ENCODE assay signal across 16 cellular contexts in genomic region chr7:7694542-7694941, GRCh38.
"Had no signal": no experiment of that assay in that cellular context is flagged by ENCODE, and none has a peak within 500 bp of the region (broad histone marks: within the 10 kb centered on the region; RNA-seq: fewer than 3 reads in every experiment).

No MANE protein-coding gene starts in this region.

- H3K27ac Mint-ChIP-seq: activated CD4-positive, alpha-beta memory T cell treated with anti-CD3 and anti-CD28 coated beads for 36 hours; activated CD8-positive, alpha-beta memory T cell treated with anti-CD3 and anti-CD28 coated beads, Interleukin-2, amount 10 ng/mL, durations not matched to agents 7 days and 5 days; activated naive CD4-positive, alpha-beta T cell treated with anti-CD3 and anti-CD28 coated beads, Interleukin-2, amount 10 ng/mL, durations not matched to agents 7 days and 5 days; naive B cell; neural progenitor cell; T-helper 17 cell had no signal

- H3K27ac ChIP-seq: colonic mucosa, neural progenitor cell, WERI-Rb-1 had no signal

- H3K36me3 ChIP-seq: colonic mucosa, esophagus muscularis mucosa, neural progenitor cell, transverse colon, WERI-Rb-1 had no signal

- ATAC-seq: activated CD8-positive, alpha-beta memory T cell treated with anti-CD3 and anti-CD28 coated beads, Interleukin-2, amount 10 ng/mL, durations not matched to agents 7 days and 5 days; T-helper 17 cell had no signal

- H3K27me3 ChIP-seq: colonic mucosa, esophagus muscularis mucosa, neural progenitor cell, transverse colon had no signal

- H2AFZ ChIP-seq: neural progenitor cell had no signal

- H3K4me3 ChIP-seq: colonic mucosa, esophagus muscularis mucosa, neural progenitor cell, transverse colon had no signal

- DNase-seq: activated CD4-positive, alpha-beta memory T cell treated with anti-CD3 and anti-CD28 coated beads for 36 hours; activated CD8-positive, alpha-beta memory T cell treated with anti-CD3 and anti-CD28 coated beads, Interleukin-2, amount 10 ng/mL, durations not matched to agents 7 days and 5 days; activated naive CD4-positive, alpha-beta T cell treated with anti-CD3 and anti-CD28 coated beads, Interleukin-2, amount 10 ng/mL, durations not matched to agents 7 days and 5 days; activated T-cell treated with anti-CD3 and anti-CD28 coated beads, Interleukin-2, amount 50 U/mL, for 1 hour; caudate nucleus; colonic mucosa; naive B cell; stimulated activated CD4-positive, alpha-beta T cell treated with anti-CD3 and anti-CD28 coated beads, Interleukin-15, amount 100 ng/mL, for 24 hours; stimulated activated CD4-positive, alpha-beta T cell treated with anti-CD3 and anti-CD28 coated beads, Interleukin-4, amount 100 ng/mL, for 1 hour; stimulated activated naive CD4-positive, alpha-beta T cell; T-helper 17 cell; transverse colon; WERI-Rb-1 had no signal

- H3K9ac ChIP-seq: neural progenitor cell had no signal

- H3K4me1 Mint-ChIP-seq: activated naive CD4-positive, alpha-beta T cell treated with anti-CD3 and anti-CD28 coated beads, Interleukin-2, amount 10 ng/mL, durations not matched to agents 7 days and 5 days had no signal

- H3K9me3 ChIP-seq: colonic mucosa, esophagus muscularis mucosa, transverse colon had no signal

- H3K4me3 Mint-ChIP-seq: activated CD4-positive, alpha-beta memory T cell treated with anti-CD3 and anti-CD28 coated beads for 36 hours; activated CD8-positive, alpha-beta memory T cell treated with anti-CD3 and anti-CD28 coated beads, Interleukin-2, amount 10 ng/mL, durations not matched to agents 7 days and 5 days; activated naive CD4-positive, alpha-beta T cell treated with anti-CD3 and anti-CD28 coated beads, Interleukin-2, amount 10 ng/mL, durations not matched to agents 7 days and 5 days; mesothelial cell of epicardium; naive B cell; neural progenitor cell; T-helper 17 cell had no signal

- H3K4me2 ChIP-seq: neural progenitor cell had no signal

- H3K27me3 Mint-ChIP-seq: activated CD4-positive, alpha-beta memory T cell treated with anti-CD3 and anti-CD28 coated beads for 36 hours; activated CD8-positive, alpha-beta memory T cell treated with anti-CD3 and anti-CD28 coated beads, Interleukin-2, amount 10 ng/mL, durations not matched to agents 7 days and 5 days; activated naive CD4-positive, alpha-beta T cell treated with anti-CD3 and anti-CD28 coated beads, Interleukin-2, amount 10 ng/mL, durations not matched to agents 7 days and 5 days; naive B cell; T-helper 17 cell had no signal

- H3K9me3 Mint-ChIP-seq: activated naive CD4-positive, alpha-beta T cell treated with anti-CD3 and anti-CD28 coated beads, Interleukin-2, amount 10 ng/mL, durations not matched to agents 7 days and 5 days; neural progenitor cell had no signal

- H3K4me1 ChIP-seq: colonic mucosa, neural progenitor cell had no signal
